Comparison of ENCODE assay signal across 4 cellular contexts in the genomic region with DNA sequence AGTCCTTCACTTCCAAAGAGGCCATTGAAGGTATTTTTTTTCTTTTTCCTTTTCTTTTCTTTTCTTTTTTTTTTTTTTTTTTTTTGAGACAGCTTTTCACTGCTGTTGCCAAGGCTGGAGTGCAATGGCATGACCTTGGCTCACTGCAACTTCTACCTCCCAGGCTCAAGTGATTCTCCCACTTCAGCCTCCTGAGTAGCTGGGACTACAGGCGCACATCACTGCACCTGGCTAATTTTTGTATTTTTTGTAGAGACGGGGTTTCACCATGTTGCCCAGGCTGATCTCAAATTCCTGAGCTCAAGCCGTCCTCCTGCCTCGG. TPM values are rescaled to one million over a fixed set of nuclear protein-coding genes. Genes with fewer than 3 reads are reported as not detected.
"Had no signal": no experiment of that assay in that cellular context is flagged by ENCODE, and none has a peak within 500 bp of the region (broad histone marks: within the 10 kb centered on the region; RNA-seq: fewer than 3 reads in every experiment).

No MANE protein-coding gene starts in this region.

RNA-seq across cellular contexts. Expression of a gene that starts 14.8 kb away (rescaled TPM):
- total RNA-seq: progenitor cell of endocrine pancreas had no signal

RNA-seq across cellular contexts. Expression of a gene that starts 21.0 kb away (rescaled TPM):
- total RNA-seq: activated T-helper 2 cell treated with anti-CD3 and anti-CD28 coated beads, Interferon-gamma antibody, Interleukin-2, Interleukin-4, amounts not matched to agents 10 μg/mL and 5 μg/mL and 100 μg/mL, durations not matched to agents 14 hours and 24 hours and 36 hours; glomerular endothelial cell; progenitor cell of endocrine pancreas had no signal
- polyA plus RNA-seq: neural cell had no signal
